15 cellular contexts compared by ENCODE assay signal in the genomic region with DNA sequence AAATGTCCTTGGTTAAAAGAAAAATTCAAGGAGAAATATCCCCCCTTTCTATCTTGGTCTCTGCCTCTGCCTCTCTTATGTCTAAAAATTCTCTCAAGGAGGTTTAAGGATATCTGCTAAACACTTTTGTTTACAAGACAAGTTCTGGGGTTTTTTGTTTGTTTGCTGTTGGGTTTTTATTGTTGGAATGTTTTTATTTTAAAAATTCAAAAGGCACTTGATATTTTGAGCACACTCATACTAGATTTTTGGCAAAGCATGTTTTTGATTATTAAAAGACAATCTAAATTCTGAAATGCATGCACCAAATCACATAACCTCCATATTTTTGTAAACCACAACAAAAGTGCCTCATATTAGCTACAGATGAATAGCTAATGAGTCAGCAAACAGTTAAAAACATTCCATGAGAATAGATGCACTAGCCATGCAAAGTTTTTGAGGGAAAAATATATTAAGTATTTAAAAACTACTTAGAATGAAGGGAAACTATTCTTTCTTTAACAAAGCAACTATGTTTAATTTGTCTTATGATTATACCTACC.
A peak's percentile ranks its signal among the peaks of the same experiment; 100 is the strongest.
DNase-seq lines count a peak whose midpoint lies in the region; ATAC-seq, FAIRE-seq and TF ChIP-seq lines count a peak whose summit lies in the region.
"Had no signal": no experiment of that assay in that cellular context is flagged by ENCODE, and none has a peak within 500 bp of the region (broad histone marks: within the 10 kb centered on the region; RNA-seq: fewer than 3 reads in every experiment).

No MANE protein-coding gene starts in this region.

- in situ Hi-C loops in G401 (cut with HindIII; ENCODE audit: low sequenced_read_pairs): no loop called here

- H3K36me3 ChIP-seq in bronchial epithelial cell (ENCODE audit: control insufficient read depth, insufficient read depth, low read length): no peaks in the 10 kb centered on the region
- H3K36me3 ChIP-seq: pancreas had no signal

- H3K27me3 ChIP-seq in bronchial epithelial cell (ENCODE audit: control insufficient read depth, insufficient read depth, low read length): no peaks in the 10 kb centered on the region
- H3K27me3 ChIP-seq: pancreas had no signal

- H3K4me3 ChIP-seq in bronchial epithelial cell (ENCODE audit: low read depth, low read length): no peak overlapping the region
- H3K4me3 ChIP-seq: pancreas, SK-N-MC had no signal

- DNase-seq in AG08396 (ENCODE audit: low spot score): peak; percentile 7
- peak; percentile 32 for DNase-seq in bronchial epithelial cell (ENCODE audit: low read depth)
- peak; percentile 43 for DNase-seq in kidney tubule cell (ENCODE audit: low spot score)
- DNase-seq in Ammon's horn (ENCODE audit: low spot score): no peak
- DNase-seq in G401 (ENCODE audit: low spot score): no peak
- no peak for DNase-seq in NCI-H2029 treated with DMSO at 0.1 percent for 48 hours (lab: John Stamatoyannopoulos, UW)
- DNase-seq: endodermal cell; MM.1S; NK-92 treated with Interleukin-12 subunit alpha and Interleukin-12 subunit beta, amount 100 ng/mL, for 24 hours; stimulated activated CD4-positive, alpha-beta T cell treated with anti-CD3 and anti-CD28 coated beads, Interleukin-15, amount 100 ng/mL, for 24 hours had no signal

- TF ChIP-seq CTCF in bronchial epithelial cell (IDR thresholded peaks at IDR 0.05; ENCODE audit: insufficient read depth, low read length, severe bottlenecking): no peak

- no peak for TF ChIP-seq RAD21 in Ishikawa (IDR thresholded peaks at IDR 0.05; ENCODE audit: low read depth)

- FAIRE-seq in bronchial epithelial cell (lab: Jason Lieb, UNC): no peak
- FAIRE-seq: pancreas had no signal

- ATAC-seq in GM21786 (IDR thresholded peaks at IDR 0.05; ENCODE audit: unreplicated experiment): no peak
- ATAC-seq: WTC11 had no signal

- TF ChIP-seq EP300 in Ishikawa (IDR thresholded peaks at IDR 0.05; ENCODE audit: borderline replicate concordance): 0 out of 2 replicates have a peak, but pooled peaks have one; percentile 15

TF ChIP-seq in Ishikawa, 13 proteins besides CTCF, POLR2A, EP300 and RAD21:
- TF ChIP-seq, protein P1, sequence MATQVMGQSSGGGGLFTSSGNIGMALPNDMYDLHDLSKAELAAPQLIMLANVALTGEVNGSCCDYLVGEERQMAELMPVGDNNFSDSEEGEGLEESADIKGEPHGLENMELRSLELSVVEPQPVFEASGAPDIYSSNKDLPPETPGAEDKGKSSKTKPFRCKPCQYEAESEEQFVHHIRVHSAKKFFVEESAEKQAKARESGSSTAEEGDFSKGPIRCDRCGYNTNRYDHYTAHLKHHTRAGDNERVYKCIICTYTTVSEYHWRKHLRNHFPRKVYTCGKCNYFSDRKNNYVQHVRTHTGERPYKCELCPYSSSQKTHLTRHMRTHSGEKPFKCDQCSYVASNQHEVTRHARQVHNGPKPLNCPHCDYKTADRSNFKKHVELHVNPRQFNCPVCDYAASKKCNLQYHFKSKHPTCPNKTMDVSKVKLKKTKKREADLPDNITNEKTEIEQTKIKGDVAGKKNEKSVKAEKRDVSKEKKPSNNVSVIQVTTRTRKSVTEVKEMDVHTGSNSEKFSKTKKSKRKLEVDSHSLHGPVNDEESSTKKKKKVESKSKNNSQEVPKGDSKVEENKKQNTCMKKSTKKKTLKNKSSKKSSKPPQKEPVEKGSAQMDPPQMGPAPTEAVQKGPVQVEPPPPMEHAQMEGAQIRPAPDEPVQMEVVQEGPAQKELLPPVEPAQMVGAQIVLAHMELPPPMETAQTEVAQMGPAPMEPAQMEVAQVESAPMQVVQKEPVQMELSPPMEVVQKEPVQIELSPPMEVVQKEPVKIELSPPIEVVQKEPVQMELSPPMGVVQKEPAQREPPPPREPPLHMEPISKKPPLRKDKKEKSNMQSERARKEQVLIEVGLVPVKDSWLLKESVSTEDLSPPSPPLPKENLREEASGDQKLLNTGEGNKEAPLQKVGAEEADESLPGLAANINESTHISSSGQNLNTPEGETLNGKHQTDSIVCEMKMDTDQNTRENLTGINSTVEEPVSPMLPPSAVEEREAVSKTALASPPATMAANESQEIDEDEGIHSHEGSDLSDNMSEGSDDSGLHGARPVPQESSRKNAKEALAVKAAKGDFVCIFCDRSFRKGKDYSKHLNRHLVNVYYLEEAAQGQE (IDR thresholded peaks at IDR 0.05; ENCODE audit: low read depth): no peak
- TF ChIP-seq TAF1 (IDR thresholded peaks at IDR 0.05; ENCODE audit: low read depth) (no peak), NFIC (IDR thresholded peaks at IDR 0.05) (peak; percentile 51; the same call in 1 of the 2 replicates), TEAD4 (IDR thresholded peaks at IDR 0.05) (peak; percentile 73)
- TF ChIP-seq, protein P2, sequence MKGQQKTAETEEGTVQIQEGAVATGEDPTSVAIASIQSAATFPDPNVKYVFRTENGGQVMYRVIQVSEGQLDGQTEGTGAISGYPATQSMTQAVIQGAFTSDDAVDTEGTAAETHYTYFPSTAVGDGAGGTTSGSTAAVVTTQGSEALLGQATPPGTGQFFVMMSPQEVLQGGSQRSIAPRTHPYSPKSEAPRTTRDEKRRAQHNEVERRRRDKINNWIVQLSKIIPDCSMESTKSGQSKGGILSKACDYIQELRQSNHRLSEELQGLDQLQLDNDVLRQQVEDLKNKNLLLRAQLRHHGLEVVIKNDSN (IDR thresholded peaks at IDR 0.05): no peak

Comparison
In these comparisons a context has a peak if more than half of its experiments do, and no peak if none do; other contexts are left out.
1. DNase-seq: peak in AG08396 (single experiment), bronchial epithelial cell (single experiment) and kidney tubule cell (single experiment); none in Ammon's horn (single experiment), G401 (single experiment) and NCI-H2029 treated with DMSO at 0.1 percent for 48 hours (single experiment).